Comparison of ENCODE assay signal across 8 cellular contexts in genomic region chr14:63478024-63478423, GRCh38.
DNase-seq lines count a peak whose midpoint lies in the region; ATAC-seq lines count a peak whose summit lies in the region.

No MANE protein-coding gene starts in this region.

- no peaks in the 10 kb centered on the region for H3K27me3 ChIP-seq in CD8-positive, alpha-beta memory T cell (ENCODE audit: insufficient read depth, low read length, poor library complexity, severe bottlenecking)

- no peaks in the 10 kb centered on the region for H3K36me3 ChIP-seq in CD8-positive, alpha-beta memory T cell (ENCODE audit: insufficient read depth, low read length)

- no peak overlapping the region for H3K4me3 ChIP-seq in CD8-positive, alpha-beta memory T cell (ENCODE audit: low read length)

- H3K9me3 Mint-ChIP-seq in CD8-positive, alpha-beta memory T cell, result no peaks in the 10 kb centered on the region
- H3K9me3 Mint-ChIP-seq in central memory CD8-positive, alpha-beta T cell, result no peaks in the 10 kb centered on the region

- CTCF ChIA-PET in CD8-positive, alpha-beta memory T cell (lab: Charles Lee), result no interaction called here

- H3K27ac Mint-ChIP-seq in CD8-positive, alpha-beta memory T cell, result peak overlapping the region; percentile 29 to 88 (median 82)
- no peak overlapping the region for H3K27ac Mint-ChIP-seq in central memory CD8-positive, alpha-beta T cell (ENCODE audit: low read depth)

- ATAC-seq in GM19438 (IDR thresholded peaks at IDR 0.05; ENCODE audit: low read depth, unreplicated experiment) (peak; percentile 88), HG03432 (IDR thresholded peaks at IDR 0.05; ENCODE audit: unreplicated experiment) (peak; percentile 92)
- ATAC-seq in central memory CD8-positive, alpha-beta T cell (replicated peaks; ENCODE audit: extremely low read depth, poor library complexity, severe bottlenecking), result peak; percentile 80

- H3K9me3 ChIP-seq in CD8-positive, alpha-beta memory T cell (ENCODE audit: low read length), result no peaks in the 10 kb centered on the region

- H3K4me1 ChIP-seq in CD8-positive, alpha-beta memory T cell (ENCODE audit: insufficient read depth, low read length), result peaks cover 19% of the 10 kb centered on the region

- H3K4me1 Mint-ChIP-seq in CD8-positive, alpha-beta memory T cell, result peaks cover 45 to 69% (median 55%) of the 10 kb centered on the region in 3 donors
- peaks cover 31% of the 10 kb centered on the region for H3K4me1 Mint-ChIP-seq in central memory CD8-positive, alpha-beta T cell

- H3K4me3 Mint-ChIP-seq in CD8-positive, alpha-beta memory T cell, result peak overlapping the region; percentile 39 to 85 (median 71)
- peak overlapping the region; percentile 30 for H3K4me3 Mint-ChIP-seq in central memory CD8-positive, alpha-beta T cell

- POLR2A ChIA-PET in CD8-positive, alpha-beta memory T cell (lab: Charles Lee), result interaction anchor here (0.6 kb wide), 1 partner anchor 1641 kb away, joined by 4 read pairs; no protein-coding TSS in a partner anchor

- H3K27me3 Mint-ChIP-seq in CD8-positive, alpha-beta memory T cell, result no peaks in the 10 kb centered on the region
- no peaks in the 10 kb centered on the region for H3K27me3 Mint-ChIP-seq in central memory CD8-positive, alpha-beta T cell

- peaks cover 0 to 4% (median 1%) of the 10 kb centered on the region in 3 donors for H3K36me3 Mint-ChIP-seq in CD8-positive, alpha-beta memory T cell
- H3K36me3 Mint-ChIP-seq in central memory CD8-positive, alpha-beta T cell (ENCODE audit: insufficient read depth), result peaks cover 1% of the 10 kb centered on the region

- H3K27ac ChIP-seq in CD8-positive, alpha-beta memory T cell (ENCODE audit: low read depth, low read length), result no peak overlapping the region

- DNase-seq in CD8-positive, alpha-beta memory T cell, result no peak
- no peak for DNase-seq in central memory CD8-positive, alpha-beta T cell (ENCODE audit: low spot score in 2 of 2)
- DNase-seq in SW 1271 (lab: John Stamatoyannopoulos, UW), result no peak
- DNase-seq in stimulated activated CD8-positive, alpha-beta memory T cell treated with anti-CD3 and anti-CD28 coated beads, Interleukin-4, amount 100 ng/mL, for 48 hours, result no peak
- no peak for DNase-seq in islet precursor cell
- DNase-seq in iPS-NIHi7 (ENCODE audit: extremely low spot score), result no peak
